Comparison of ENCODE assay signal across 19 cellular contexts in the genomic region with DNA sequence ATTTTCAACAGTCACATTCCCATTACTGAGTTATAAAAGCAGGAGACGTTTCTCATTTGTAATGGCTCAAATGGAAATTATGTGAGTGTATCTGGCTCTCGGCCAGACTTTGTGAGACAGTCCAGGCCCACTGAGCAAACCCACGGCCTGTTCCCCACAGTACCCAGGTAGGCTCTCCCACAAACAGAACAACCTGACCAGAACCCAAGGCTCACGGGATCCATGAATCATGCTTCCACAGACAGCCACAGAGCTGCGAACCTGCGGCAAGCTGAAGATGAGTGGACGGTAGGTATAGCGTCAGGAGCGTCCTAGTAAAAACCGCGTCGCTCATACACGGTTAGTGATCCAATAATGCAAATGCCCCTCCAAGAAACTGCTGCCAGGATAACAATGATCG. TPM values are rescaled to one million over a fixed set of nuclear protein-coding genes. Genes with fewer than 3 reads are reported as not detected.
A peak's percentile ranks its signal among the peaks of the same experiment; 100 is the strongest.
DNase-seq lines count a peak whose midpoint lies in the region; ATAC-seq and TF ChIP-seq lines count a peak whose summit lies in the region.
"Had no signal": no experiment of that assay in that cellular context is flagged by ENCODE, and none has a peak within 500 bp of the region (broad histone marks: within the 10 kb centered on the region; RNA-seq: fewer than 3 reads in every experiment).

No MANE protein-coding gene starts in this region.

- no peak overlapping the region for H3K27ac Mint-ChIP-seq in neural progenitor cell
- no peak overlapping the region for H3K27ac Mint-ChIP-seq in Caco-2 (ENCODE audit: unreplicated experiment)
- H3K27ac Mint-ChIP-seq: CD8-positive, alpha-beta memory T cell had no signal

- H3F3A ChIP-seq in neural progenitor cell (ENCODE audit: low read depth): no peaks in the 10 kb centered on the region

- H3K4me3 ChIP-seq in thoracic aorta (peak overlapping the region; percentile 25), neural progenitor cell (no peak overlapping the region), Caco-2 (ENCODE audit: low read depth, low read length) (no peak overlapping the region)
- H3K4me3 ChIP-seq: BLaER1, Peyer's patch had no signal

- peak; percentile 22 for DNase-seq in NCI-H2029 (lab: John Stamatoyannopoulos, UW)
- DNase-seq in NCI-H2029 treated with DMSO at 0.1 percent for 48 hours (lab: John Stamatoyannopoulos, UW): no peak
- peak; percentile 33 for DNase-seq in amniotic epithelial cell (ENCODE audit: low read depth)
- peak; percentile 28 for DNase-seq in left kidney (ENCODE audit: low read depth, low spot score)
- no peak for DNase-seq in thoracic aorta (ENCODE audit: low spot score)
- DNase-seq in neural progenitor cell (ENCODE audit: low spot score): no peak
- DNase-seq in HUDEP-2 (lab: John Stamatoyannopoulos, UW; ENCODE audit: unreplicated experiment in 76 of 76): no peak
- no peak for DNase-seq in Caco-2
- DNase-seq: DMS 273 treated with DMSO at 0.1 percent for 48 hours, NCI-H1048, NCI-H146, NCI-H226, Peyer's patch, SHP77 treated with DMSO at 0.1 percent for 48 hours had no signal

- ATAC-seq in thoracic aorta (ENCODE audit: insufficient number of reproducible peaks, low FRiP score, low read depth): peak; percentile 52

- peak overlapping the region in 1 of 2 donors; percentile 15 for H3K27ac ChIP-seq in thoracic aorta
- no peak overlapping the region for H3K27ac ChIP-seq in neural progenitor cell
- H3K27ac ChIP-seq: 22Rv1, BLaER1, Peyer's patch had no signal

- no peak overlapping the region for H3K9ac ChIP-seq in neural progenitor cell

- H3K4me2 ChIP-seq in neural progenitor cell: no peak overlapping the region

- H3K36me3 ChIP-seq in thoracic aorta (peaks cover 23% of the 10 kb centered on the region), neural progenitor cell (peaks cover 14% of the 10 kb centered on the region), Caco-2 (ENCODE audit: control insufficient read depth, insufficient read depth, low read length) (peaks cover 2% of the 10 kb centered on the region; the same call in 1 of the 2 replicates)

- no peaks in the 10 kb centered on the region for H3K79me2 ChIP-seq in neural progenitor cell (ENCODE audit: low read depth)

- H3K4me1 Mint-ChIP-seq in neural progenitor cell: no peaks in the 10 kb centered on the region
- H3K4me1 Mint-ChIP-seq in Caco-2 (ENCODE audit: low read depth, unreplicated experiment): no peaks in the 10 kb centered on the region

- H3K4me1 ChIP-seq in thoracic aorta (ENCODE audit: control insufficient read depth in 1 of 2, low read depth in 2 of 2) (no peaks in the 10 kb centered on the region), neural progenitor cell (no peaks in the 10 kb centered on the region), Caco-2 (no peaks in the 10 kb centered on the region)
- H3K4me1 ChIP-seq: Peyer's patch had no signal

- H3K4me3 Mint-ChIP-seq in neural progenitor cell: no peak overlapping the region
- no peak overlapping the region for H3K4me3 Mint-ChIP-seq in Caco-2 (ENCODE audit: unreplicated experiment)
- H3K4me3 Mint-ChIP-seq: CD8-positive, alpha-beta memory T cell had no signal

- CTCF ChIA-PET in Caco-2 (lab: Charles Lee): no interaction called here

- no peaks in the 10 kb centered on the region for H4K20me1 ChIP-seq in neural progenitor cell (ENCODE audit: low read depth)
- H4K20me1 ChIP-seq: BLaER1 had no signal

- peaks cover 2% of the 10 kb centered on the region for H3K9me3 Mint-ChIP-seq in neural progenitor cell
- peaks cover 8% of the 10 kb centered on the region for H3K9me3 Mint-ChIP-seq in Caco-2 (ENCODE audit: unreplicated experiment)
- H3K9me3 Mint-ChIP-seq: CD8-positive, alpha-beta memory T cell had no signal

- TF ChIP-seq CTCF in thoracic aorta (IDR thresholded peaks at IDR 0.05) (no peak), neural progenitor cell (IDR thresholded peaks at IDR 0.05) (no peak), Caco-2 (IDR thresholded peaks at IDR 0.05; ENCODE audit: insufficient read depth in 1 of 2, low read depth in 1 of 2, low read length in 1 of 2, severe bottlenecking in 1 of 2, unreplicated experiment in 1 of 2) (no peak)

- H3K36me3 Mint-ChIP-seq in neural progenitor cell (peaks cover 33% of the 10 kb centered on the region), Caco-2 (ENCODE audit: insufficient read depth, unreplicated experiment) (peaks cover 49% of the 10 kb centered on the region)

- no peak overlapping the region for H2AFZ ChIP-seq in neural progenitor cell (replicated peaks)

- H3K9me3 ChIP-seq in thoracic aorta: no peaks in the 10 kb centered on the region
- no peaks in the 10 kb centered on the region for H3K9me3 ChIP-seq in neural progenitor cell (ENCODE audit: low read depth)
- no peaks in the 10 kb centered on the region for H3K9me3 ChIP-seq in Caco-2
- H3K9me3 ChIP-seq: Peyer's patch had no signal

- POLR2A ChIA-PET in Caco-2 (lab: Charles Lee): no interaction called here

- no TSS peak for BruUV-seq in Caco-2 (replicated peaks; lab: Mats Ljungman, UMichigan)

- peaks cover 2% of the 10 kb centered on the region for H3K27me3 Mint-ChIP-seq in neural progenitor cell (ENCODE audit: insufficient read depth, low read depth)
- no peaks in the 10 kb centered on the region for H3K27me3 Mint-ChIP-seq in Caco-2 (ENCODE audit: insufficient read depth, unreplicated experiment)
- H3K27me3 Mint-ChIP-seq: CD8-positive, alpha-beta memory T cell had no signal

- H3K27me3 ChIP-seq in thoracic aorta (replicated peaks; ENCODE audit: insufficient read depth): no peaks in the 10 kb centered on the region
- no peaks in the 10 kb centered on the region for H3K27me3 ChIP-seq in neural progenitor cell
- H3K27me3 ChIP-seq in Caco-2 (replicated peaks; ENCODE audit: control insufficient read depth, insufficient read depth, low read length): no peaks in the 10 kb centered on the region
- H3K27me3 ChIP-seq: BLaER1, Peyer's patch had no signal

- intact Hi-C loops in Caco-2 (cut with micrococcal nuclease; ENCODE audit: unreplicated experiment): no loop called here

RNA-seq across cellular contexts. Expression of a gene that starts 34.2 kb away (rescaled TPM):
- total RNA-seq in thoracic aorta (10 to 100 TPM; 61.0 to 78.4 TPM), neural progenitor cell (ENCODE audit: low replicate concordance) (64.1 and 86.4 TPM in 2 replicates), Caco-2 (2022) (103 and 106 TPM in 2 replicates)

RNA-seq across cellular contexts. Expression of a gene that starts 39.3 kb away (rescaled TPM):
- total RNA-seq in thoracic aorta: not detected
- total RNA-seq in neural progenitor cell (ENCODE audit: low replicate concordance): not detected in 2 replicates
- not detected in 2 replicates for total RNA-seq in Caco-2 (2022)
- total RNA-seq: CD8-positive, alpha-beta memory T cell; H4; M059J; Peyer's patch had no signal

Comparison
In these comparisons a context has a peak if more than half of its experiments do, and no peak if none do; other contexts are left out.
1. DNase-seq: peak in NCI-H2029 (single experiment), amniotic epithelial cell (single experiment) and left kidney (single experiment); none in NCI-H2029 treated with DMSO at 0.1 percent for 48 hours (single experiment), thoracic aorta (single experiment), neural progenitor cell (single experiment), HUDEP-2 (0 of 76) and Caco-2 (0 of 2).